Comparison of ENCODE assay signal across 10 cellular contexts in genomic region chr13:114045113-114045735, GRCh38.
A peak's percentile ranks its signal among the peaks of the same experiment; 100 is the strongest.
DNase-seq lines count a peak whose midpoint lies in the region; ATAC-seq and TF ChIP-seq lines count a peak whose summit lies in the region.
"Had no signal": no experiment of that assay in that cellular context is flagged by ENCODE, and none has a peak within 500 bp of the region (broad histone marks: within the 10 kb centered on the region; RNA-seq: fewer than 3 reads in every experiment).

No MANE protein-coding gene starts in this region.

- TF ChIP-seq CTCF in left ventricle myocardium inferior (IDR thresholded peaks at IDR 0.05; ENCODE audit: borderline replicate concordance) = no peak

- no peak for DNase-seq in left ventricle myocardium inferior
- DNase-seq in left cardiac atrium = no peak
- no peak for DNase-seq in activated naive CD8-positive, alpha-beta T cell treated with anti-CD3 and anti-CD28 coated beads, Interleukin-2, amount 50 U/mL, for 24 hours
- peak; percentile 47 for DNase-seq in midbrain (lab: John Stamatoyannopoulos, UW)
- DNase-seq in effector CD4-positive, alpha-beta T cell = no peak
- DNase-seq in putamen (ENCODE audit: low spot score) = no peak
- DNase-seq in activated gamma-delta T cell (lab: John Stamatoyannopoulos, UW) = no peak
- DNase-seq: NCI-H2107; stimulated activated naive CD8-positive, alpha-beta T cell treated with anti-CD3 and anti-CD28 coated beads, Interleukin-15, Interleukin-2, amounts not matched to agents 100 U/mL and 50 U/mL, for 24 hours had no signal

- H3K36me3 Mint-ChIP-seq in activated naive CD8-positive, alpha-beta T cell treated with anti-CD3 and anti-CD28 coated beads, Interleukin-2, amount 50 U/mL, for 24 hours (ENCODE audit: low read depth) = peaks cover 19% of the 10 kb centered on the region

- no peak overlapping the region for H3K4me3 ChIP-seq in left ventricle myocardium inferior

- ATAC-seq in left cardiac atrium = no peak
- ATAC-seq in activated naive CD8-positive, alpha-beta T cell treated with anti-CD3 and anti-CD28 coated beads, Interleukin-2, amount 50 U/mL, for 24 hours = no peak
- ATAC-seq in GM21423 (IDR thresholded peaks at IDR 0.05; ENCODE audit: unreplicated experiment) = no peak
- ATAC-seq: stimulated activated naive CD8-positive, alpha-beta T cell treated with anti-CD3 and anti-CD28 coated beads, Interleukin-15, Interleukin-2, amounts not matched to agents 100 U/mL and 50 U/mL, for 24 hours had no signal

- peak overlapping the region; percentile 40 for H3K27ac ChIP-seq in left ventricle myocardium inferior (replicated peaks)

- H3K27me3 ChIP-seq in left ventricle myocardium inferior (ENCODE audit: low read depth) = no peaks in the 10 kb centered on the region

- peaks cover 18% of the 10 kb centered on the region for H3K4me1 ChIP-seq in left ventricle myocardium inferior

- intact Hi-C loops in left ventricle myocardium inferior (cut with micrococcal nuclease) = no loop called here
- intact Hi-C loops in left cardiac atrium (cut with DNase I) = no loop called here

- H3K27ac Mint-ChIP-seq in activated naive CD8-positive, alpha-beta T cell treated with anti-CD3 and anti-CD28 coated beads, Interleukin-2, amount 50 U/mL, for 24 hours = peak overlapping the region; percentile 80

- H3K4me3 Mint-ChIP-seq in activated naive CD8-positive, alpha-beta T cell treated with anti-CD3 and anti-CD28 coated beads, Interleukin-2, amount 50 U/mL, for 24 hours = no peak overlapping the region

- no peaks in the 10 kb centered on the region for H3K9me3 Mint-ChIP-seq in activated naive CD8-positive, alpha-beta T cell treated with anti-CD3 and anti-CD28 coated beads, Interleukin-2, amount 50 U/mL, for 24 hours

- H3K27me3 Mint-ChIP-seq in activated naive CD8-positive, alpha-beta T cell treated with anti-CD3 and anti-CD28 coated beads, Interleukin-2, amount 50 U/mL, for 24 hours = no peaks in the 10 kb centered on the region

- H3K4me1 Mint-ChIP-seq in activated naive CD8-positive, alpha-beta T cell treated with anti-CD3 and anti-CD28 coated beads, Interleukin-2, amount 50 U/mL, for 24 hours = peaks cover 56% of the 10 kb centered on the region

- H3K36me3 ChIP-seq in left ventricle myocardium inferior = no peaks in the 10 kb centered on the region

- no peaks in the 10 kb centered on the region for H3K9me3 ChIP-seq in left ventricle myocardium inferior (replicated peaks)
